8 cellular contexts compared by ENCODE assay signal in the genomic region with DNA sequence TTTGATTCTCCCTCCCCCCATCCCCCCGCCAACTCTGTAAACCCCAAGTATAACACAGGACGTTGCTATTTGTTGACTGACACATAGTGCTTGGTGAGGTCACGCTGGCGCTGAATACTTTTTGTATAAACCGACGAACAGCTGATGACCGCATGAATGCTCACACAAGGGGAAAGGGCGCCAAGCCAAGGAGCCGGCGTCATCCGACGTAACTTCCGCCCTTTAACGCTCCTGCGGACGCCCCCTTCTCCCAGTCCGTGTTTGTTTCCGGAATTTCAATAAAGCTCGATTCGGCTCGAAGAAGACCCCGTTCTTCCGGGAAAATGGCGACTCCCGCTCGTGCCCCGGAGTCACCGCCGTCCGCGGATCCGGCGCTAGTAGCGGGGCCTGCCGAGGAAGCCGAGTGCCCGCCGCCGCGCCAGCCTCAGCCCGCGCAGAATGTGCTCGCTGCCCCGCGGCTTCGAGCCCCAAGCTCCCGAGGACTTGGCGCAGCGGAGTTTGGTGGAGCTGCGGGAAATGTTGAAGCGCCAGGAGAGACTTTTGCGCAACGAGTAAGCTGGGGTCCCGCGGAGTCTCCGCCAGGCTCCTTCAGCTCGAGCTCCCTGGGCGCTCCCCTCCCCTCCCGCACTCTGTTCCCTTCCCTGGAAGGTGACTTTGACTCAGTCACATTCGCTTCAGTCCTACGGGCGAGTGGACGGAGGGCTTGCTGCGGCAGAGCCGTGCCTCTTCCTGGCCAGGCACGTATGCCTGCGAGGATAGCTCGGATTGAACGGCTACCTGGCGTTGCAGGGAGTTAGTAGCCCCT. TPM values are rescaled to one million over a fixed set of nuclear protein-coding genes. Genes with fewer than 3 reads are reported as not detected.
DNase-seq lines count a peak whose midpoint lies in the region; ATAC-seq and TF ChIP-seq lines count a peak whose summit lies in the region.

A gene (plus strand): TSS at position 310 of the 805 bp plus-strand sequence. CDS start 129 bp downstream, at position 439.

- intact Hi-C loops in mucosa of descending colon (cut with DNase I, micrococcal nuclease), result loop anchor here in 1 of 2 donors (5.0 kb wide), 1 partner anchor 144 kb away; no protein-coding TSS in a partner anchor

- H3K4me3 ChIP-seq in mucosa of descending colon, result peak within 1 kb of the TSS; percentile 96

- TF ChIP-seq CTCF in mucosa of descending colon (IDR thresholded peaks at IDR 0.05), result no peak

- H3K27ac Mint-ChIP-seq in IgD-negative memory B cell, result peak within 1 kb of the TSS; percentile 83 to 95 (median 94)

- H3K4me1 ChIP-seq in mucosa of descending colon (ENCODE audit: low read depth), result peaks cover 11% of the 10 kb centered on the region

- H3K27ac ChIP-seq in epithelial cell of prostate, result peak within 1 kb of the TSS; percentile 86

- H3K4me3 Mint-ChIP-seq in IgD-negative memory B cell, result peak within 1 kb of the TSS; percentile 88 to 98 (median 94)

- no peaks in the 10 kb centered on the region for H3K36me3 Mint-ChIP-seq in IgD-negative memory B cell

- DNase-seq in DMS 273 treated with DMSO at 0.1 percent for 48 hours (lab: John Stamatoyannopoulos, UW), result peak; percentile 84
- peak; percentile 41 for DNase-seq in OCI-M2 (lab: John Stamatoyannopoulos, UW; ENCODE audit: unreplicated experiment)
- peak; percentile 83 for DNase-seq in activated T-cell treated with anti-CD3 and anti-CD28 coated beads for 4 hours
- DNase-seq in epithelial cell of prostate (ENCODE audit: low read depth, low spot score), result peak; percentile 92
- peak; percentile 94 to 98 (median 95) for DNase-seq in mucosa of descending colon
- peak; percentile 81 for DNase-seq in stimulated activated CD8-positive, alpha-beta memory T cell treated with anti-CD3 and anti-CD28 coated beads, Interleukin-4, amount 100 ng/mL, for 24 hours (ENCODE audit: low read depth)

- H3K36me3 ChIP-seq in mucosa of descending colon (ENCODE audit: low read depth), result peaks cover 7% of the 10 kb centered on the region

- H3K4me1 Mint-ChIP-seq in IgD-negative memory B cell, result peaks cover 34 to 37% (median 37%) of the 10 kb centered on the region in 3 donors

- no peaks in the 10 kb centered on the region for H3K9me3 ChIP-seq in mucosa of descending colon

- H3K27me3 Mint-ChIP-seq in IgD-negative memory B cell, result no peaks in the 10 kb centered on the region

- peak; percentile 89 for ATAC-seq in GM21529 (IDR thresholded peaks at IDR 0.05; ENCODE audit: unreplicated experiment)
- peak; percentile 98 for ATAC-seq in mucosa of descending colon

- no peaks in the 10 kb centered on the region for H3K9me3 Mint-ChIP-seq in IgD-negative memory B cell

RNA-seq across cellular contexts. Expression of the gene that starts here (rescaled TPM):
- polyA plus RNA-seq in IgD-negative memory B cell, result 45.1 TPM
- 10 to 100 TPM; 40.4 to 82.8 (median 53.3) TPM for total RNA-seq in mucosa of descending colon

Comparison
In these comparisons a context has a peak if more than half of its experiments do, and no peak if none do; other contexts are left out.
1. Peak in every context shown above with its lines: DNase-seq, ATAC-seq, H3K4me3 ChIP-seq and H3K27ac ChIP-seq.
2. DNase-seq: peak in every context shown above with its lines; median percentile 95 in mucosa of descending colon; 92 in epithelial cell of prostate; 84 in DMS 273 treated with DMSO at 0.1 percent for 48 hours; 83 in activated T-cell treated with anti-CD3 and anti-CD28 coated beads for 4 hours; 81 in stimulated activated CD8-positive, alpha-beta memory T cell treated with anti-CD3 and anti-CD28 coated beads, Interleukin-4, amount 100 ng/mL, for 24 hours; 41 in OCI-M2.